In genomic region chr1:48692235-48692634, GRCh38 we compare ENCODE assay signal across 23 cellular contexts.
DNase-seq lines count a peak whose midpoint lies in the region; ATAC-seq, FAIRE-seq and TF ChIP-seq lines count a peak whose summit lies in the region.
"Had no signal": no experiment of that assay in that cellular context is flagged by ENCODE, and none has a peak within 500 bp of the region (broad histone marks: within the 10 kb centered on the region; RNA-seq: fewer than 3 reads in every experiment).

No MANE protein-coding gene starts in this region.

- FAIRE-seq in H54 (lab: Jason Lieb, UNC): no peak
- FAIRE-seq: GM12878, HTR-8/SVneo had no signal

- intact Hi-C loops in body of pancreas (cut with DNase I): no loop called here

- H3K27ac ChIP-seq in HEK293 (ENCODE audit: extremely low read depth, low read depth, low read length) (no peak overlapping the region), body of pancreas (no peak overlapping the region)
- H3K27ac ChIP-seq: C4-2B, GM23248, Peyer's patch, SJCRH30 had no signal

- POLR2A ChIA-PET in HEK293 (lab: Yijun Ruan, JAX): no interaction called here

- TF ChIP-seq POLR2A in body of pancreas (IDR thresholded peaks at IDR 0.05) (no peak), H54 (IDR thresholded peaks at IDR 0.05; ENCODE audit: low read depth, low read length) (no peak)

- WGBS in body of pancreas, 2 donors: 64 to 70% methylated on average over 9 of the region's 9 CpGs

- DNase-seq in NCI-H2081 (lab: John Stamatoyannopoulos, UW) (peak; percentile 14 to 59), NCI-H2081 treated with DMSO at 0.1 percent for 48 hours (lab: John Stamatoyannopoulos, UW) (no peak), epithelial cell of esophagus (ENCODE audit: low read depth) (peak; percentile 21), occipital lobe (lab: John Stamatoyannopoulos, UW) (peak; percentile 36), body of pancreas (no peak), H54 (ENCODE audit: insufficient read length, low spot score) (no peak)
- DNase-seq: AML-193; CD8-positive, alpha-beta memory T cell; DMS53; GM23248; KG1; NCI-H1105 treated with DMSO at 0.1 percent for 48 hours; NCI-H1694; NK-92 treated with Interleukin-12 subunit alpha and Interleukin-12 subunit beta, amount 100 ng/mL, for 24 hours; Peyer's patch; SJCRH30; T-cell had no signal

- H3K4me1 ChIP-seq in HEK293 (ENCODE audit: control insufficient read depth, insufficient read depth, low read length) (no peaks in the 10 kb centered on the region), body of pancreas (no peaks in the 10 kb centered on the region)
- H3K4me1 ChIP-seq: HAP-1, Peyer's patch, SJCRH30 had no signal

- ATAC-seq in body of pancreas: no peak
- ATAC-seq in GM21786 (IDR thresholded peaks at IDR 0.05; ENCODE audit: unreplicated experiment): no peak
- ATAC-seq: T-cell had no signal

- no peak overlapping the region for H3K4me3 ChIP-seq in HEK293 (ENCODE audit: low read depth, low read length)
- H3K4me3 ChIP-seq in epithelial cell of esophagus (ENCODE audit: low read length): no peak overlapping the region
- no peak overlapping the region for H3K4me3 ChIP-seq in body of pancreas
- H3K4me3 ChIP-seq: GM12878, GM23248, HAP-1, Peyer's patch, SJCRH30 had no signal

- H3K9me3 ChIP-seq in HEK293 (ENCODE audit: control insufficient read depth, insufficient read depth, low read depth, low read length) (no peaks in the 10 kb centered on the region), body of pancreas (no peaks in the 10 kb centered on the region)
- H3K9me3 ChIP-seq: HAP-1, Peyer's patch, SJCRH30 had no signal

- H3K27me3 ChIP-seq in body of pancreas: no peaks in the 10 kb centered on the region
- H3K27me3 ChIP-seq: Peyer's patch had no signal

- TF ChIP-seq CTCF in HEK293 (tag by site-specific recombination; IDR thresholded peaks at IDR 0.05) (no peak), epithelial cell of esophagus (IDR thresholded peaks at IDR 0.05; ENCODE audit: insufficient read depth, low read depth, low read length, missing control alignments) (no peak), body of pancreas (IDR thresholded peaks at IDR 0.05) (no peak)

- CTCF ChIA-PET in HEK293 (lab: Yijun Ruan, JAX): interaction anchor here (1.8 to 3.3 kb wide), 2 partner anchors 15 to 119 kb away, joined by 9 to 16 read pairs; no protein-coding TSS in a partner anchor

- no peaks in the 10 kb centered on the region for H3K36me3 ChIP-seq in HEK293 (ENCODE audit: control insufficient read depth in 2 of 2, insufficient read depth in 1 of 2, low read length in 2 of 2)
- H3K36me3 ChIP-seq in body of pancreas (replicated peaks in 1 of 2; ENCODE audit: insufficient read depth in 1 of 2, low read depth in 2 of 2): no peaks in the 10 kb centered on the region
- H3K36me3 ChIP-seq: HAP-1, Peyer's patch, SJCRH30 had no signal

TF ChIP-seq in HEK293, 187 proteins besides CTCF, POLR2A, EP300 and RAD21:
- TF ChIP-seq GLIS1 (tag by site-specific recombination; IDR thresholded peaks at IDR 0.05): peak; percentile 96
- TF ChIP-seq ZNF184 (tag by site-specific recombination; IDR thresholded peaks at IDR 0.05): no peak
- TF ChIP-seq EGR2 (tag by site-specific recombination; IDR thresholded peaks at IDR 0.05; ENCODE audit: low read depth): peak; percentile 98
- TF ChIP-seq ZNF324 (tag by site-specific recombination; IDR thresholded peaks at IDR 0.05): no peak
- no peak for TF ChIP-seq ZNF747 (tag by site-specific recombination; IDR thresholded peaks at IDR 0.05)
- TF ChIP-seq PRDM2 (tag by site-specific recombination; IDR thresholded peaks at IDR 0.05; ENCODE audit: borderline replicate concordance): no peak
- TF ChIP-seq ZNF658 (tag by site-specific recombination; IDR thresholded peaks at IDR 0.05): no peak
- TF ChIP-seq ZNF645 (tag by site-specific recombination; IDR thresholded peaks at IDR 0.05): no peak
- TF ChIP-seq GLI2 (tag by site-specific recombination; IDR thresholded peaks at IDR 0.05; ENCODE audit: borderline replicate concordance, low read depth): no peak
- no peak for TF ChIP-seq KLF16 (tag by site-specific recombination; IDR thresholded peaks at IDR 0.05)
- no peak for TF ChIP-seq MYNN (tag by site-specific recombination; IDR thresholded peaks at IDR 0.05; ENCODE audit: borderline replicate concordance)
- no peak for TF ChIP-seq FEZF1 (tag by site-specific recombination; IDR thresholded peaks at IDR 0.05)
- no peak for TF ChIP-seq ZNF155 (tag by site-specific recombination; IDR thresholded peaks at IDR 0.05)
- peak; percentile 99 for TF ChIP-seq ZFHX2 (tag by site-specific recombination; conservative IDR thresholded peaks at IDR 0.05)
- TF ChIP-seq OVOL3 (tag by site-specific recombination; IDR thresholded peaks at IDR 0.05): no peak
- TF ChIP-seq ZNF202 (tag by site-specific recombination; IDR thresholded peaks at IDR 0.05; ENCODE audit: borderline replicate concordance): no peak
- no peak for TF ChIP-seq ZFP69B (tag by site-specific recombination; IDR thresholded peaks at IDR 0.05)
- TF ChIP-seq HOXA7 (CRISPR knock-in tag; IDR thresholded peaks at IDR 0.05; ENCODE audit: borderline replicate concordance): no peak
- no peak for TF ChIP-seq KLF7 (tag by site-specific recombination; IDR thresholded peaks at IDR 0.05; ENCODE audit: borderline replicate concordance)

Comparison
In these comparisons a context has a peak if more than half of its experiments do, and no peak if none do; other contexts are left out.
1. DNase-seq: peak in NCI-H2081 (2 of 2), epithelial cell of esophagus (single experiment) and occipital lobe (single experiment); none in NCI-H2081 treated with DMSO at 0.1 percent for 48 hours (single experiment), body of pancreas (0 of 4) and H54 (single experiment).